ENCODE assay signal across 8 cellular contexts in the genomic region with DNA sequence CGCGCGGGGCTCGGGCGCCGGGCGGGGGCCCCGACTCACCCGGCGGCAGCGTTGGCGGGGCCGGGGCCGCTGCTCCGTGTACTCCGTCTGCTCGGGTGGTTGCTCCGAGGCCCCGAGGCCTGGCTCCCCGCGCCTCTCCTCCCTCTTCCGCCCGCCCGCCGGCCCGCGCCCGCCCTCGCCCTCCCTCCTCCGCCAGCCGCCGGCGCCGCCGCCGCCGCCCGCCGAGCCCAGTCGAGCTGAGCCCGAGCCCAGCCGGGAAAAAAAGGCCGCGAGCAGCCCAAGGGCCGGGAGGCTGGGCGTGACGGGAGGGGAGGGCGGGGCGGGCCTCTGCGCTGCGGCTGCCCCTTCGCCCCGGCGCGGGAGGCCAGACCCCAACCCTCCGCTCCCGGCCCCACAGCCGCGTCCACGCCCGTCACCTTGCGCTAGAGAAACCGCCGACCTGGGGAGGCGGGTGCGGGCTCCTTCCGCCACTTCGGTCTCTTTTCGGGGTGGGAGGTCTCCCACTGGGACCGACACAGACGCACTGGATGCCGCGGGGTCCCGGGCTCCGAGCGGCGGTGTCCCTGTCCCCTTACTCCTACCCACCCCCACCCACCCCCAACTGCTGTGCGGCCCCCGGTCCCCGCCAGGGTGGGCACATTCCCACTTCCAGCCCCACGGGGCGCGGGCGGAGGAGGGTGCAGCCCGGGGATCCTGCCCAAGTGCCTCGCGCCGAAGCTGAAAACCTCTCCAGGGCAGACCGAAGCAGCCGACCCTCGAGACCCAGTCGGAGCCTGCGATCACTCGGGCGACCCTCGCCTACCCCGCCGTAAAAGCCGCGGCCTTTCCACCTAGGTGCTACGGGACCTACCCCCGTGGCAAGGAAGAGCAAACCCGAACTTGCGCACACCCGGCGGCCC. TPM values are rescaled to one million over a fixed set of nuclear protein-coding genes. Genes with fewer than 3 reads are reported as not detected.
A peak's percentile ranks its signal among the peaks of the same experiment; 100 is the strongest.
DNase-seq lines count a peak whose midpoint lies in the region; ATAC-seq lines count a peak whose summit lies in the region.

A gene with protein sequence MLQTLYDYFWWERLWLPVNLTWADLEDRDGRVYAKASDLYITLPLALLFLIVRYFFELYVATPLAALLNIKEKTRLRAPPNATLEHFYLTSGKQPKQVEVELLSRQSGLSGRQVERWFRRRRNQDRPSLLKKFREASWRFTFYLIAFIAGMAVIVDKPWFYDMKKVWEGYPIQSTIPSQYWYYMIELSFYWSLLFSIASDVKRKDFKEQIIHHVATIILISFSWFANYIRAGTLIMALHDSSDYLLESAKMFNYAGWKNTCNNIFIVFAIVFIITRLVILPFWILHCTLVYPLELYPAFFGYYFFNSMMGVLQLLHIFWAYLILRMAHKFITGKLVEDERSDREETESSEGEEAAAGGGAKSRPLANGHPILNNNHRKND (minus strand): TSS at position 256 of the 899 bp plus-strand sequence. CDS start 5,745 bp downstream, outside the sequence.

- H3K27me3 ChIP-seq in SJSA1 (replicated peaks): no peaks in the 10 kb centered on the region

- H3K4me1 Mint-ChIP-seq in activated naive CD4-positive, alpha-beta T cell treated with anti-CD3 and anti-CD28 coated beads, Interleukin-2, amount 10 ng/mL, durations not matched to agents 7 days and 5 days: peaks cover 77% of the 10 kb centered on the region

- peak within 1 kb of the TSS; percentile 88 for H3K27ac ChIP-seq in SJSA1
- peak within 1 kb of the TSS; percentile 83 for H3K27ac ChIP-seq in temporal lobe (ENCODE audit: low read depth, low read length)

- H3K4me1 ChIP-seq in SJSA1 (replicated peaks): peaks cover 64% of the 10 kb centered on the region

- peaks cover 13% of the 10 kb centered on the region for H3K27me3 Mint-ChIP-seq in activated naive CD4-positive, alpha-beta T cell treated with anti-CD3 and anti-CD28 coated beads, Interleukin-2, amount 10 ng/mL, durations not matched to agents 7 days and 5 days

- DNase-seq in COR-L47 (lab: John Stamatoyannopoulos, UW) (peak; percentile 80), SJSA1 (ENCODE audit: low read depth in 1 of 2, low spot score in 2 of 2) (peak; percentile 48 to 85), germinal center (ENCODE audit: low spot score) (peak; percentile 85), occipital lobe (lab: John Stamatoyannopoulos, UW) (peak; percentile 61)
- DNase-seq in Jurkat, Clone E6-1 (ENCODE audit: low read depth, low spot score): no peak
- peak; percentile 89 for DNase-seq in activated naive CD4-positive, alpha-beta T cell treated with anti-CD3 and anti-CD28 coated beads, Interleukin-2, amount 10 ng/mL, durations not matched to agents 7 days and 5 days

- peak; percentile 60 for ATAC-seq in GM21381 (IDR thresholded peaks at IDR 0.05; ENCODE audit: unreplicated experiment)

- no peaks in the 10 kb centered on the region for H3K9me3 Mint-ChIP-seq in activated naive CD4-positive, alpha-beta T cell treated with anti-CD3 and anti-CD28 coated beads, Interleukin-2, amount 10 ng/mL, durations not matched to agents 7 days and 5 days

- H3K9me3 ChIP-seq in SJSA1 (replicated peaks): no peaks in the 10 kb centered on the region

- H3K27ac Mint-ChIP-seq in activated naive CD4-positive, alpha-beta T cell treated with anti-CD3 and anti-CD28 coated beads, Interleukin-2, amount 10 ng/mL, durations not matched to agents 7 days and 5 days: peak within 1 kb of the TSS; percentile 86

- peak within 1 kb of the TSS; percentile 90 for H3K4me3 Mint-ChIP-seq in activated naive CD4-positive, alpha-beta T cell treated with anti-CD3 and anti-CD28 coated beads, Interleukin-2, amount 10 ng/mL, durations not matched to agents 7 days and 5 days

- peaks cover 16% of the 10 kb centered on the region for H3K36me3 Mint-ChIP-seq in activated naive CD4-positive, alpha-beta T cell treated with anti-CD3 and anti-CD28 coated beads, Interleukin-2, amount 10 ng/mL, durations not matched to agents 7 days and 5 days

- CTCF ChIA-PET in activated naive CD4-positive, alpha-beta T cell treated with anti-CD3 and anti-CD28 coated beads, Interleukin-2, amount 10 ng/mL, durations not matched to agents 7 days and 5 days (lab: Charles Lee): interaction anchor here (1.7 kb wide), 1 partner anchor 414 kb away, joined by 8 read pairs; no protein-coding TSS in a partner anchor

- H3K36me3 ChIP-seq in SJSA1: peaks cover 31% of the 10 kb centered on the region

- H3K4me3 ChIP-seq in Jurkat, Clone E6-1 (ENCODE audit: low read length): peak within 1 kb of the TSS; percentile 84
- peak within 1 kb of the TSS; percentile 96 for H3K4me3 ChIP-seq in SJSA1

RNA-seq across cellular contexts. Expression of the gene that starts here (rescaled TPM):
- 166 TPM for polyA plus RNA-seq in Jurkat, Clone E6-1 (2012; ENCODE audit: insufficient read depth, insufficient read length)
- 145 and 165 TPM in 2 replicates for total RNA-seq in SJSA1 (2014; rRNA removed; shearing (Covaris generic))
- total RNA-seq in occipital lobe: 35.6 TPM
- 21.4 TPM for total RNA-seq in temporal lobe
